ENCODE assay signal across 1 cellular context in the genomic region with DNA sequence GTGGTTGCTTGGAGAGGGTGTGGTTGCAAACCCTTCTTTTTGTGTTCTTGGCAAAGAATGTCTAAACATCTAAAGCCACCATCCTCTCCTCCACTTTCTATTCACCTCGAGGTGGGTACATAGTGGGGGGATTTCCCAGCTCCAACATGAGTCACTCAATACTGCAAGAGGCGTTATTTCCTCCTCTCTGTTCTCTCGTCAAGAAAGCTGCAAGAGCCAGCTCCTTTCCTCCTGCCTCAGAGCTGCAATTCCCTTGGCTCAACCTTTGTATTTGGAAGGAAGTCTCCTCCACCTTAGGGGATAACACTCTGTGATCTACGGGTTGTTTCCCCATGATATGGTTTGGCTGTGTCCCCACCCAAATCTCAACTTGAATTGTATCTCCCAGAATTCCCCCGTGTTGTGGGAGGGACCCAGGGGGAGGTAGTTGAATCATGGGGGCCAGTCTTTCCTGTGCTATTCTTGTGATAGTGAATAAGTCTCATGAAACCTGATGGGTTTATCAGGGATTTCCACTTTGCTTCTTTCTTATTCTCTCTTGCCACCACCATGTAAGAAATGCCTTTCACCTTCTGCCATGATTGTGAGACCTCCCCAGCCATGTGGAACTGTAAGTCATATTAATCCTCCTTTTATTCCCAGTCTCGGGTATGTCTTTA.
TF ChIP-seq lines count a peak whose summit lies in the region.

No MANE protein-coding gene starts in this region.

TF ChIP-seq in GM23338, 12 proteins besides CTCF, POLR2A, EP300 and RAD21 (continued from another document):
- TF ChIP-seq, protein P1, sequence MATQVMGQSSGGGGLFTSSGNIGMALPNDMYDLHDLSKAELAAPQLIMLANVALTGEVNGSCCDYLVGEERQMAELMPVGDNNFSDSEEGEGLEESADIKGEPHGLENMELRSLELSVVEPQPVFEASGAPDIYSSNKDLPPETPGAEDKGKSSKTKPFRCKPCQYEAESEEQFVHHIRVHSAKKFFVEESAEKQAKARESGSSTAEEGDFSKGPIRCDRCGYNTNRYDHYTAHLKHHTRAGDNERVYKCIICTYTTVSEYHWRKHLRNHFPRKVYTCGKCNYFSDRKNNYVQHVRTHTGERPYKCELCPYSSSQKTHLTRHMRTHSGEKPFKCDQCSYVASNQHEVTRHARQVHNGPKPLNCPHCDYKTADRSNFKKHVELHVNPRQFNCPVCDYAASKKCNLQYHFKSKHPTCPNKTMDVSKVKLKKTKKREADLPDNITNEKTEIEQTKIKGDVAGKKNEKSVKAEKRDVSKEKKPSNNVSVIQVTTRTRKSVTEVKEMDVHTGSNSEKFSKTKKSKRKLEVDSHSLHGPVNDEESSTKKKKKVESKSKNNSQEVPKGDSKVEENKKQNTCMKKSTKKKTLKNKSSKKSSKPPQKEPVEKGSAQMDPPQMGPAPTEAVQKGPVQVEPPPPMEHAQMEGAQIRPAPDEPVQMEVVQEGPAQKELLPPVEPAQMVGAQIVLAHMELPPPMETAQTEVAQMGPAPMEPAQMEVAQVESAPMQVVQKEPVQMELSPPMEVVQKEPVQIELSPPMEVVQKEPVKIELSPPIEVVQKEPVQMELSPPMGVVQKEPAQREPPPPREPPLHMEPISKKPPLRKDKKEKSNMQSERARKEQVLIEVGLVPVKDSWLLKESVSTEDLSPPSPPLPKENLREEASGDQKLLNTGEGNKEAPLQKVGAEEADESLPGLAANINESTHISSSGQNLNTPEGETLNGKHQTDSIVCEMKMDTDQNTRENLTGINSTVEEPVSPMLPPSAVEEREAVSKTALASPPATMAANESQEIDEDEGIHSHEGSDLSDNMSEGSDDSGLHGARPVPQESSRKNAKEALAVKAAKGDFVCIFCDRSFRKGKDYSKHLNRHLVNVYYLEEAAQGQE (IDR thresholded peaks at IDR 0.05; ENCODE audit: unreplicated experiment) = no peak
